ENCODE assay signal across 2 cellular contexts in the genomic region with DNA sequence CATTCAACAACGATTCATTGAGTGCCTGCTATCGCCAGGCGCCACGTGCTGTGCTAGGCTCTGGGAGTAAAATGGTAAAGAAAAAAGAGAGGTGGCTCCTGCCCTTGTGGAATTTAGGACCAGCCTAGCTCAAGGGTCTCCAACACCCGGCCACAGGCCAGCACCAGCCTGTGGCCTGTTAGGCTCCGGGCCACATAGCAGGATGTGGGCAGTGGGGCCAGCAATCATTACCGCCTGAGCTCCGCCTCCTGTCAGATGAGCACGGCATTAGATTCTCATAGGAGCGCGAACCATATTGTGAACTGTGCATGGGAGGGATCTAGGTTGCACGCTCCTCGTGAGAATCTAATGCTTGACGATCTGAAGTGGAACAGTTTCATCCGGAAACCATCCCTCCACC.
TF ChIP-seq lines count a peak whose summit lies in the region.

No MANE protein-coding gene starts in this region.

TF ChIP-seq in GM12878, 131 proteins besides CTCF, POLR2A, EP300 and RAD21:
- TF ChIP-seq SIN3A (IDR thresholded peaks at IDR 0.05; ENCODE audit: low read depth, low read length) (no peak), MLLT1 (IDR thresholded peaks at IDR 0.05) (0 out of 2 replicates have a peak, but pooled peaks have one; percentile 27)

TF ChIP-seq in neural cell, 6 proteins besides CTCF, POLR2A, EP300 and RAD21:
- no peak for TF ChIP-seq TAF1 (IDR thresholded peaks at IDR 0.05; ENCODE audit: low read depth)
- TF ChIP-seq MXI1 (conservative IDR thresholded peaks at IDR 0.05; ENCODE audit: poor library complexity, severe bottlenecking) = no peak
- TF ChIP-seq POLR2AphosphoS5 (IDR thresholded peaks at IDR 0.05) = no peak
